Comparison of ENCODE assay signal across 32 cellular contexts in genomic region chr1:240667351-240667750, GRCh38. TPM values are rescaled to one million over a fixed set of nuclear protein-coding genes. Genes with fewer than 3 reads are reported as not detected.
"Had no signal": no experiment of that assay in that cellular context is flagged by ENCODE, and none has a peak within 500 bp of the region (broad histone marks: within the 10 kb centered on the region; RNA-seq: fewer than 3 reads in every experiment).

No MANE protein-coding gene starts in this region.

- H3K4me2 ChIP-seq: smooth muscle cell had no signal

- H3K4me3 Mint-ChIP-seq: effector memory CD8-positive, alpha-beta T cell; nephron; stimulated activated memory B cell treated with anti-CD40 and anti-IgM and Interleukin-4, amounts not matched to agents 10 μg/mL and 1 μg/mL and 100 μg/mL, for 72 hours; stimulated activated naive CD8-positive, alpha-beta T cell treated with anti-CD3 and anti-CD28 coated beads, Interleukin-15, amount 100 ng/mL, for 72 hours; T-helper 1 cell treated with Interleukin-12 subunit alpha and Interleukin-12 subunit beta and Interleukin-4 antibody, amounts not matched to agents 30 μg/mL and 1 μg/mL, for 36 hours had no signal

- H3K27ac Mint-ChIP-seq: effector memory CD8-positive, alpha-beta T cell; nephron; stimulated activated memory B cell treated with anti-CD40 and anti-IgM and Interleukin-4, amounts not matched to agents 10 μg/mL and 1 μg/mL and 100 μg/mL, for 72 hours; T-helper 1 cell treated with Interleukin-12 subunit alpha and Interleukin-12 subunit beta and Interleukin-4 antibody, amounts not matched to agents 30 μg/mL and 1 μg/mL, for 36 hours had no signal

- H3K4me3 ChIP-seq: gastrocnemius medialis, prostate gland, smooth muscle cell, tibial artery, vagina had no signal

- H3K27ac ChIP-seq: brain microvascular endothelial cell, gastrocnemius medialis, neutrophil, prostate gland, tibial artery, vagina, WERI-Rb-1 had no signal

- H3K36me3 Mint-ChIP-seq: stimulated activated memory B cell treated with anti-CD40 and anti-IgM and Interleukin-4, amounts not matched to agents 10 μg/mL and 1 μg/mL and 100 μg/mL, for 72 hours had no signal

- H3K27me3 ChIP-seq: brain microvascular endothelial cell, gastrocnemius medialis, neutrophil, tibial artery, vagina had no signal

- H3K9me3 ChIP-seq: gastrocnemius medialis, neutrophil, prostate gland, tibial artery, vagina had no signal

- H3K4me1 Mint-ChIP-seq: nephron; stimulated activated memory B cell treated with anti-CD40 and anti-IgM and Interleukin-4, amounts not matched to agents 10 μg/mL and 1 μg/mL and 100 μg/mL, for 72 hours had no signal

- H3K9me3 Mint-ChIP-seq: stimulated activated memory B cell treated with anti-CD40 and anti-IgM and Interleukin-4, amounts not matched to agents 10 μg/mL and 1 μg/mL and 100 μg/mL, for 72 hours had no signal

- DNase-seq: activated CD4-positive, alpha-beta T cell treated with anti-CD3 and anti-CD28 coated beads for 48 hours; activated CD4-positive, alpha-beta T cell treated with anti-CD3 and anti-CD28 coated beads, Interleukin-2, amount 50 U/mL, for 48 hours; activated CD8-positive, alpha-beta memory T cell treated with anti-CD3 and anti-CD28 coated beads for 24 hours; activated effector memory CD4-positive, alpha-beta T cell treated with anti-CD3 and anti-CD28 coated beads, Interleukin-2, amount 50 U/mL, for 16 hours; activated naive CD4-positive, alpha-beta T cell treated with anti-CD3 and anti-CD28 coated beads, Interleukin-2, amount 50 U/mL, for 16 hours; amniotic stem cell; brain microvascular endothelial cell; cortex of kidney; effector memory CD8-positive, alpha-beta T cell; erythroblast; gastrocnemius medialis; glutamatergic neuron; kidney; stimulated activated CD4-positive, alpha-beta T cell treated with anti-CD3 and anti-CD28 coated beads, Interleukin-1b, Interleukin-23, amount 100 ng/mL, for 48 hours; stimulated activated CD4-positive, alpha-beta T cell treated with anti-CD3 and anti-CD28 coated beads, Interleukin-4, amount 100 ng/mL, for 4 hours; stimulated activated CD8-positive, alpha-beta memory T cell treated with anti-CD3 and anti-CD28 coated beads, Interleukin-4, amount 100 ng/mL, for 48 hours; T1000; tibial artery; WERI-Rb-1 had no signal

- H3K27me3 Mint-ChIP-seq: effector memory CD8-positive, alpha-beta T cell; stimulated activated memory B cell treated with anti-CD40 and anti-IgM and Interleukin-4, amounts not matched to agents 10 μg/mL and 1 μg/mL and 100 μg/mL, for 72 hours; stimulated activated naive CD8-positive, alpha-beta T cell treated with anti-CD3 and anti-CD28 coated beads, Interleukin-15, amount 100 ng/mL, for 72 hours had no signal

- H3K36me3 ChIP-seq: brain microvascular endothelial cell, gastrocnemius medialis, neutrophil, prostate gland, tibial artery, vagina, WERI-Rb-1 had no signal

- H3K4me1 ChIP-seq: gastrocnemius medialis, prostate gland, tibial artery, vagina had no signal

- ATAC-seq: activated CD4-positive, CD25-positive, alpha-beta regulatory T cell treated with anti-CD3 and anti-CD28 coated beads, Interleukin-2, amount 50 U/mL, for 24 hours; gastrocnemius medialis; left colon; stimulated activated memory B cell treated with anti-CD40 and anti-IgM and Interleukin-4, amounts not matched to agents 10 μg/mL and 1 μg/mL and 100 μg/mL, for 72 hours had no signal

RNA-seq across cellular contexts. Expression of gene GREM2, which starts 55.4 kb away (rescaled TPM):
- total RNA-seq: cardiac septum, lung microvascular endothelial cell, osteocyte had no signal
